1 cellular context compared by ENCODE assay signal in the genomic region with DNA sequence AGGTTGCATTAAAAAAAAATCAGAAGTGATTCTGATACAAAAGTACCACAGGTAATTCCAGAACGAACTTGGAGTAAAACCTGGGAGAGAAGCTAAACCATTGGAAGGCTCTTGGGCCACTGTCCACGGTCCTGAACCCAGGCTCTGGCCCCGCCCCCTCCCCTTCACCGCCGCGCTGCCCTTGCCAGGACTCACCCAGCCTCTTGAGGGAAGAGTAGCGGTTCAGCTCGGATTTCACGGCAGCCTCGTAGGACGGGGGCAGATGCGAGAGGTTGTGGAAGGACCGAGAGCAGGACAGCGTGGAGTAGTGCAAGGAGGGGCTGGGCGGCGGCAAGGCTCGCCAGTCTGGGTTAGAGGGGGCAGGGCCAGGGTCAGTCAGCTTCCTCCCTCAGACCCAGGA.
TF ChIP-seq lines count a peak whose summit lies in the region.

No MANE protein-coding gene starts in this region.

TF ChIP-seq in IMR-90, 13 proteins besides CTCF, POLR2A, EP300 and RAD21 (continued from another document):
- TF ChIP-seq ELK1 (IDR thresholded peaks at IDR 0.05; ENCODE audit: borderline replicate concordance, low read depth, low read length): no peak
